In the genomic region with DNA sequence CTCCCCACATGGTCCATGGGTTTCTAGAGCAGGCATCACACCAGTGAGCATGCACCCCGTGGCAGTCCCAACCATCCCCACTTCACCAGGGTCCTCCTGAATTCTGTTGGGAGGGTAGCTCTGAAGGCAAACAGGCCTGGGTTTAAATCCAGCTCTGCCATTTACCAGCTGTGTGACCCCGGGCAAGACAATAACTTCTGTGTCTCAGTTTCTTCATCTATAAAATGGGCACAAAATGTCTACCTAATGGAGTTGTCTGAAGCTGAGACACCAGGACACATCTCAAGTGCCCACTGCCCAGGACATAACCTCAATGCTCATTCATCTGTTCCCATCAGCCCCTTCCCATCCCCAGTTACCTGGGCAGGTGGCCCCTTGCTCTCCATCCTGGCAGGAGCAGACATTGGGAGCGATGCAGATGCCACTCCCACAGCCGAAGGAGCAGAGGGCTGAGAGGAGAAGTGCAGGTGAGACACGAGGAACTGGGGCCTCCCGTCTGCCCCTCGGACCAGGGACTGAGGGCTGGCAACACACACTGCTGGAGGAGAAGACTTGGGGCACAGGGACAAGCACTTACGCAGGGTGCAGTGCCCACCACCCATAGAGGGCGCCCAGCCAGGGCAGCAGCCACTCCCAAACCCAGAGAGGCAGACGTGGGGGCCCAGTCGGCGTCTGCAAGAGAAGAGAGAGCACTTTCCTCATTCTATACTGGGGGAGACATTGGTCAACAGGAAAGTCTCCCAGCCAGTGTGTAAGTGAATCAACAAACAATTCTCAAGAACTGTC, we compare ENCODE assay signal across 1 cellular context.
A peak's percentile ranks its signal among the peaks of the same experiment; 100 is the strongest.
TF ChIP-seq lines count a peak whose summit lies in the region.

No MANE protein-coding gene starts in this region.

TF ChIP-seq in K562, 482 proteins besides CTCF, POLR2A, EP300 and RAD21:
- TF ChIP-seq KDM1A (IDR thresholded peaks at IDR 0.05) (peak; percentile 79 to 85), GTF2A2 (tag; IDR thresholded peaks at IDR 0.05) (no peak), RBM25 (IDR thresholded peaks at IDR 0.05; ENCODE audit: low read depth, low read length, severe bottlenecking) (peak; percentile 92), ADNP (tag; IDR thresholded peaks at IDR 0.05) (peak; percentile 75; the same call in 1 of the 2 replicates), RCOR1 (IDR thresholded peaks at IDR 0.05; ENCODE audit: borderline replicate concordance in 1 of 2, low read depth in 2 of 2, low read length in 2 of 2) (peak in 1 of 2 experiments; percentile 25; a peak in 1 of 4 replicates), BCOR (IDR thresholded peaks at IDR 0.05) (peak; percentile 95), ZNF239 (CRISPR knock-in tag; IDR thresholded peaks at IDR 0.05) (no peak), HDAC1 (IDR thresholded peaks at IDR 0.05) (0 out of 4 replicates have a peak, but pooled peaks of 1 of the 2 experiments have one; percentile 10), SRSF9 (IDR thresholded peaks at IDR 0.05; ENCODE audit: borderline replicate concordance, low read depth, low read length) (no peak), ZNF12 (CRISPR knock-in tag; IDR thresholded peaks at IDR 0.05) (no peak), HDAC2 (IDR thresholded peaks at IDR 0.05) (peak; percentile 69; the same call in 1 of the 2 replicates), CBX1 (IDR thresholded peaks at IDR 0.05; ENCODE audit: low read depth) (0 out of 2 replicates have a peak, but pooled peaks have one; percentile 26)
- TF ChIP-seq, protein P1, sequence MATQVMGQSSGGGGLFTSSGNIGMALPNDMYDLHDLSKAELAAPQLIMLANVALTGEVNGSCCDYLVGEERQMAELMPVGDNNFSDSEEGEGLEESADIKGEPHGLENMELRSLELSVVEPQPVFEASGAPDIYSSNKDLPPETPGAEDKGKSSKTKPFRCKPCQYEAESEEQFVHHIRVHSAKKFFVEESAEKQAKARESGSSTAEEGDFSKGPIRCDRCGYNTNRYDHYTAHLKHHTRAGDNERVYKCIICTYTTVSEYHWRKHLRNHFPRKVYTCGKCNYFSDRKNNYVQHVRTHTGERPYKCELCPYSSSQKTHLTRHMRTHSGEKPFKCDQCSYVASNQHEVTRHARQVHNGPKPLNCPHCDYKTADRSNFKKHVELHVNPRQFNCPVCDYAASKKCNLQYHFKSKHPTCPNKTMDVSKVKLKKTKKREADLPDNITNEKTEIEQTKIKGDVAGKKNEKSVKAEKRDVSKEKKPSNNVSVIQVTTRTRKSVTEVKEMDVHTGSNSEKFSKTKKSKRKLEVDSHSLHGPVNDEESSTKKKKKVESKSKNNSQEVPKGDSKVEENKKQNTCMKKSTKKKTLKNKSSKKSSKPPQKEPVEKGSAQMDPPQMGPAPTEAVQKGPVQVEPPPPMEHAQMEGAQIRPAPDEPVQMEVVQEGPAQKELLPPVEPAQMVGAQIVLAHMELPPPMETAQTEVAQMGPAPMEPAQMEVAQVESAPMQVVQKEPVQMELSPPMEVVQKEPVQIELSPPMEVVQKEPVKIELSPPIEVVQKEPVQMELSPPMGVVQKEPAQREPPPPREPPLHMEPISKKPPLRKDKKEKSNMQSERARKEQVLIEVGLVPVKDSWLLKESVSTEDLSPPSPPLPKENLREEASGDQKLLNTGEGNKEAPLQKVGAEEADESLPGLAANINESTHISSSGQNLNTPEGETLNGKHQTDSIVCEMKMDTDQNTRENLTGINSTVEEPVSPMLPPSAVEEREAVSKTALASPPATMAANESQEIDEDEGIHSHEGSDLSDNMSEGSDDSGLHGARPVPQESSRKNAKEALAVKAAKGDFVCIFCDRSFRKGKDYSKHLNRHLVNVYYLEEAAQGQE (CRISPR knock-in tag; IDR thresholded peaks at IDR 0.05; ENCODE audit: low read depth): no peak
- TF ChIP-seq, protein P2, sequence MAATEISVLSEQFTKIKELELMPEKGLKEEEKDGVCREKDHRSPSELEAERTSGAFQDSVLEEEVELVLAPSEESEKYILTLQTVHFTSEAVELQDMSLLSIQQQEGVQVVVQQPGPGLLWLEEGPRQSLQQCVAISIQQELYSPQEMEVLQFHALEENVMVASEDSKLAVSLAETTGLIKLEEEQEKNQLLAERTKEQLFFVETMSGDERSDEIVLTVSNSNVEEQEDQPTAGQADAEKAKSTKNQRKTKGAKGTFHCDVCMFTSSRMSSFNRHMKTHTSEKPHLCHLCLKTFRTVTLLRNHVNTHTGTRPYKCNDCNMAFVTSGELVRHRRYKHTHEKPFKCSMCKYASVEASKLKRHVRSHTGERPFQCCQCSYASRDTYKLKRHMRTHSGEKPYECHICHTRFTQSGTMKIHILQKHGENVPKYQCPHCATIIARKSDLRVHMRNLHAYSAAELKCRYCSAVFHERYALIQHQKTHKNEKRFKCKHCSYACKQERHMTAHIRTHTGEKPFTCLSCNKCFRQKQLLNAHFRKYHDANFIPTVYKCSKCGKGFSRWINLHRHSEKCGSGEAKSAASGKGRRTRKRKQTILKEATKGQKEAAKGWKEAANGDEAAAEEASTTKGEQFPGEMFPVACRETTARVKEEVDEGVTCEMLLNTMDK (IDR thresholded peaks at IDR 0.05; ENCODE audit: borderline replicate concordance, insufficient read depth, low read depth, low read length, poor library complexity, severe bottlenecking): peak; percentile 36
